ENCODE assay signal across 14 cellular contexts in the genomic region with DNA sequence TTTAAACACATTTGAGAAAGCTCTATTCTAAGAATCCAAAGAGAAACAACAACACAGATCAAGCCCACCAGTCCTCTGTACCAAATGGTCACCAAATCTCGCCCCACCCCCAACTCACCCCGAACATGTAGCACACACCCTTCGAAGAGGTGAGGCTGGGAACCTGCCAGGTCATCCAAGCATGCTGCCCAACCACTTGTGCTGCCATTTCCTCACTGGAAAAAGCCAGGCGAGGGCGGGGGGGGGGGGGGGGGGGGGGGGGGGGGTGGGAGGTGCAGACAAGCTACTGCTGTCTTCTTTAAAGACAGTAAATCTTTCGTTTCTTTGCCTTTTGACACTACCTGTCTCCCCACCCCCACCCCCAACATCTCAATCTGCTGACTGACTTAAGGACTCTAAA. TPM values are rescaled to one million over a fixed set of nuclear protein-coding genes. Genes with fewer than 3 reads are reported as not detected.
A peak's percentile ranks its signal among the peaks of the same experiment; 100 is the strongest.
DNase-seq lines count a peak whose midpoint lies in the region; ATAC-seq, FAIRE-seq and TF ChIP-seq lines count a peak whose summit lies in the region.
"Had no signal": no experiment of that assay in that cellular context is flagged by ENCODE, and none has a peak within 500 bp of the region (broad histone marks: within the 10 kb centered on the region; RNA-seq: fewer than 3 reads in every experiment).

No MANE protein-coding gene starts in this region.

- H3K9me3 ChIP-seq in left ventricle myocardium inferior (replicated peaks) (no peaks in the 10 kb centered on the region), keratinocyte (ENCODE audit: control insufficient read depth, low read depth, low read length) (no peaks in the 10 kb centered on the region)
- H3K9me3 ChIP-seq: esophagus muscularis mucosa, upper lobe of left lung had no signal

- H3K4me2 ChIP-seq in keratinocyte (ENCODE audit: control insufficient read depth, extremely low read depth, insufficient read depth, low read depth, low read length): no peak overlapping the region
- H3K4me2 ChIP-seq: KMS-11 had no signal

- no peaks in the 10 kb centered on the region for H3K36me3 ChIP-seq in left ventricle myocardium inferior
- H3K36me3 ChIP-seq in keratinocyte (ENCODE audit: control insufficient read depth in 2 of 2, extremely low read depth in 1 of 2, insufficient read depth in 2 of 2, low read length in 2 of 2): peaks cover 0 to 6% of the 10 kb centered on the region in 2 experiments

- H4K20me1 ChIP-seq in keratinocyte (ENCODE audit: control insufficient read depth, extremely low read depth, insufficient read depth, low read length): peaks cover 8% of the 10 kb centered on the region

- dilution Hi-C loops in keratinocyte (cut with MboI; ENCODE audit: extremely low pct_ligation_motif_present, low sequenced_read_pairs): no loop called here

- no peak overlapping the region for H2AFZ ChIP-seq in keratinocyte (ENCODE audit: control insufficient read depth, low read length)

- DNase-seq in left ventricle myocardium superior (no peak), left ventricle myocardium inferior (no peak), astrocyte of the hippocampus (ENCODE audit: low read depth, low spot score) (peak; percentile 26), keratinocyte (ENCODE audit: low read depth, low spot score) (peak; percentile 11), GM19240 (ENCODE audit: insufficient read length, low spot score) (no peak), foreskin keratinocyte (no peak)
- DNase-seq in activated effector memory CD4-positive, alpha-beta T cell treated with Interleukin-2 at 50 U/mL for 16 hours: no peak
- DNase-seq: DMS153, NCI-H1930 had no signal

- no peak overlapping the region for H3K27ac ChIP-seq in left ventricle myocardium inferior (replicated peaks)
- no peak overlapping the region for H3K27ac ChIP-seq in keratinocyte (ENCODE audit: control insufficient read depth, insufficient read depth, low read length)
- H3K27ac ChIP-seq in foreskin keratinocyte: no peak overlapping the region
- H3K27ac ChIP-seq: esophagus muscularis mucosa, KMS-11, VCaP had no signal

- intact Hi-C loops in left ventricle myocardium superior (cut with micrococcal nuclease) (no loop called here), left ventricle myocardium inferior (cut with micrococcal nuclease) (no loop called here)

- FAIRE-seq in keratinocyte (lab: Jason Lieb, UNC): no peak

- no peak overlapping the region for H3K9ac ChIP-seq in keratinocyte (ENCODE audit: control insufficient read depth, extremely low read depth, insufficient read depth, low read length)
- H3K9ac ChIP-seq: KMS-11 had no signal

- H3K27me3 ChIP-seq in left ventricle myocardium inferior (ENCODE audit: low read depth) (no peaks in the 10 kb centered on the region), keratinocyte (ENCODE audit: control insufficient read depth, extremely low read depth, insufficient read depth, low read length) (no peaks in the 10 kb centered on the region), foreskin keratinocyte (no peaks in the 10 kb centered on the region)
- H3K27me3 ChIP-seq: esophagus muscularis mucosa, upper lobe of left lung had no signal

- peaks cover 23% of the 10 kb centered on the region for H3K4me1 ChIP-seq in left ventricle myocardium inferior
- peaks cover 12% of the 10 kb centered on the region for H3K4me1 ChIP-seq in keratinocyte (ENCODE audit: control insufficient read depth, extremely low read depth, insufficient read depth, low read length)
- no peaks in the 10 kb centered on the region for H3K4me1 ChIP-seq in foreskin keratinocyte

- H3K79me2 ChIP-seq in keratinocyte (ENCODE audit: control insufficient read depth, insufficient read depth, low read length): peaks cover 2% of the 10 kb centered on the region

- TF ChIP-seq CTCF in left ventricle myocardium inferior (IDR thresholded peaks at IDR 0.05; ENCODE audit: borderline replicate concordance) (no peak), keratinocyte (optimal IDR thresholded peaks at IDR 0.05 in 1 of 3, IDR thresholded peaks at IDR 0.05 in 1 of 3, conservative IDR thresholded peaks at IDR 0.05 in 1 of 3; ENCODE audit: extremely low read depth in 1 of 3, insufficient read depth in 2 of 3, low read length in 3 of 3) (no peak), foreskin keratinocyte (conservative IDR thresholded peaks at IDR 0.05) (no peak)

- H3K4me3 ChIP-seq in left ventricle myocardium inferior: no peak overlapping the region
- H3K4me3 ChIP-seq in keratinocyte (ENCODE audit: control insufficient read depth in 2 of 3, extremely low read depth in 1 of 3, insufficient read depth in 2 of 3, low read depth in 1 of 3, low read length in 3 of 3): no peak overlapping the region
- H3K4me3 ChIP-seq: esophagus muscularis mucosa, upper lobe of left lung had no signal

- ATAC-seq in left ventricle myocardium superior (peak; percentile 28), foreskin keratinocyte (no peak), GM18873 (IDR thresholded peaks at IDR 0.05; ENCODE audit: low FRiP score, unreplicated experiment) (no peak)

- peaks cover 2% of the 10 kb centered on the region for H3K9me1 ChIP-seq in keratinocyte (ENCODE audit: control insufficient read depth, extremely low read depth, insufficient read depth, low read length)

RNA-seq across cellular contexts. Expression of gene SETD3, which starts 59.9 kb away (rescaled TPM):
- total RNA-seq in left ventricle myocardium superior: 99.1 TPM
- total RNA-seq in left ventricle myocardium inferior: 101 TPM
- polyA plus RNA-seq in keratinocyte: 39.4 to 48.1 TPM (median 46.9 TPM) in 3 replicates
- polyA plus RNA-seq in keratinocyte (2011; ENCODE audit: low read depth): 28.5 TPM
- 33.7 and 49.2 TPM in 2 replicates for polyA plus RNA-seq in keratinocyte (2011; cell fraction: cytosol; rRNA removed)
- 25.4 and 26.8 TPM in 2 replicates for polyA plus RNA-seq in keratinocyte (2011; cell fraction: nucleus; rRNA removed)
- polyA plus RNA-seq in keratinocyte (2012; ENCODE audit: low replicate concordance): 37.5 and 39.2 TPM in 2 replicates
- 23.9 to 47.4 TPM (median 44.7 TPM) in 3 replicates for polyA minus RNA-seq in keratinocyte
- polyA minus RNA-seq in keratinocyte (2011; cell fraction: cytosol; rRNA and poly(A)+ RNA removed): 43.2 TPM
- 14.7 and 34.4 TPM in 2 replicates for polyA minus RNA-seq in keratinocyte (2011; cell fraction: nucleus; rRNA and poly(A)+ RNA removed)
- total RNA-seq in foreskin keratinocyte: 54.1 and 58.8 TPM in 2 replicates
- polyA plus RNA-seq in foreskin keratinocyte: 24.3 and 30.3 TPM in 2 replicates

Comparison
In these comparisons a context has a peak if more than half of its experiments do, and no peak if none do; other contexts are left out.
1. DNase-seq: peak in astrocyte of the hippocampus (single experiment) and keratinocyte (single experiment); none in left ventricle myocardium superior (single experiment), left ventricle myocardium inferior (single experiment), activated effector memory CD4-positive, alpha-beta T cell treated with Interleukin-2 at 50 U/mL for 16 hours (single experiment), GM19240 (single experiment) and foreskin keratinocyte (0 of 2).